7 cellular contexts compared by ENCODE assay signal in the genomic region with DNA sequence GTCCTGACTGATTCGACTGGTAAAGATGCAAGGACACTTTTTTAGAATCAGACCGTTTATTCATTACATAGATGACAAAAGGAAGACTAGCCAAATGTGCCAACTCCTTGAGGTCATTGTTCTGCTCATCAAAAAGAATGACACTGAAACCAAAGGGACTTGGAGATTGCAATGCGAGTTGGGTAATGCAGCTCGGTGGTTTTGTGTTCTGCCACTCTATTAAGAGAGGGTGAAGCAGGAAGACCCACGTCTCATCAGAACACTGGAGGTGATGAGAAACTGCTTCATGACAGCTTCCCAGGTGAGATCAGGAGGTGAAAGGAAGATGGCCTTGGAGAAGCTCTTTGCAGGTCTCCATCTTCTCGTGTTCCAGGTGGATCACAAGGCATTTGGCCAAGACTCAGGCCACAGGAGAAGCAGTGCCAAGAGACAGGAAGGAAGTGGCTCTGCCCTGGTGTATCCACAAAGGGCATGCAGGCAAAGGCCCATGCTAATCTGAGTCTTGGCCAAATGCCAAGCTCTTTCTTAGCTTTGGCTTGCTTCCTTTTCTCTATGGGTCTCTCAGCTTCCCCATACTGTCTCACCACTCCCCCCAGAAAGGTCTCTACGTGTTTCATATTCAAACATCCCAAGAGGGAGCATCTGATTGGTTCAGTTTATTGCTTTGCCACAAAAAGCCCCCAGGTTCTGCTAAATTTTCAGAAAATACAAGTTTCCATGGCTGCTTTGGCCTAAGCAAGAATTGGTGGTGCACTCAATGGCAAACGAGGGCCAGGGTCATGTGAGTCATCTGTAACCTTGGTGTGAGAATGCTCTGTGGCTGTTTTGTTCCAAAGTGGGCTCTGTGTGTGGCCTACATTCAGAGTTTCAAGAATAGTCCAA. TPM values are rescaled to one million over a fixed set of nuclear protein-coding genes. Genes with fewer than 3 reads are reported as not detected.
DNase-seq lines count a peak whose midpoint lies in the region; ATAC-seq, FAIRE-seq and TF ChIP-seq lines count a peak whose summit lies in the region.

No MANE protein-coding gene starts in this region.

- no peak overlapping the region for H3K4me3 ChIP-seq in bronchial epithelial cell (ENCODE audit: low read depth, low read length)

- DNase-seq in NOMO-1 treated with dmso at 0.1 percent for 144 hours (lab: John Stamatoyannopoulos, UW; ENCODE audit: unreplicated experiment): peak; percentile 57
- no peak for DNase-seq in bronchial epithelial cell (ENCODE audit: low read depth)
- peak; percentile 62 for DNase-seq in stimulated activated naive CD8-positive, alpha-beta T cell treated with anti-CD3 and anti-CD28 coated beads, Interleukin-15, Interleukin-2, amounts not matched to agents 100 U/mL and 50 U/mL, for 24 hours
- DNase-seq in NCI-H1930 (lab: John Stamatoyannopoulos, UW): no peak
- DNase-seq in COLO668 (lab: John Stamatoyannopoulos, UW; ENCODE audit: unreplicated experiment): no peak

- no peak for TF ChIP-seq CTCF in bronchial epithelial cell (IDR thresholded peaks at IDR 0.05; ENCODE audit: insufficient read depth, low read length, severe bottlenecking)

- H3K36me3 ChIP-seq in bronchial epithelial cell (ENCODE audit: control insufficient read depth, insufficient read depth, low read length): no peaks in the 10 kb centered on the region

- ATAC-seq in GM18867 (IDR thresholded peaks at IDR 0.05; ENCODE audit: unreplicated experiment): peak; percentile 53
- peak; percentile 68 for ATAC-seq in HG02870 (IDR thresholded peaks at IDR 0.05; ENCODE audit: unreplicated experiment)
- ATAC-seq in stimulated activated naive CD8-positive, alpha-beta T cell treated with anti-CD3 and anti-CD28 coated beads, Interleukin-15, Interleukin-2, amounts not matched to agents 100 U/mL and 50 U/mL, for 24 hours: peak; percentile 81

- peak; percentile 13 for FAIRE-seq in bronchial epithelial cell (lab: Jason Lieb, UNC)

- H3K27me3 ChIP-seq in bronchial epithelial cell (ENCODE audit: control insufficient read depth, insufficient read depth, low read length): no peaks in the 10 kb centered on the region

RNA-seq across cellular contexts. Expression of a gene that starts 5.7 kb away (rescaled TPM):
- total RNA-seq in bronchial epithelial cell: 117 and 222 TPM in 2 replicates

RNA-seq across cellular contexts. Expression of a gene that starts 51.3 kb away (rescaled TPM):
- 5.8 and 8.1 TPM in 2 replicates for total RNA-seq in bronchial epithelial cell

RNA-seq across cellular contexts. Expression of a gene that starts 54.7 kb away (rescaled TPM):
- 32.1 and 36.4 TPM in 2 replicates for total RNA-seq in bronchial epithelial cell

RNA-seq across cellular contexts. Expression of a gene that starts 60.0 kb away (rescaled TPM):
- total RNA-seq in bronchial epithelial cell: 5.0 and 7.6 TPM in 2 replicates

Comparison
In these comparisons a context has a peak if more than half of its experiments do, and no peak if none do; other contexts are left out.
1. DNase-seq: peak in NOMO-1 treated with dmso at 0.1 percent for 144 hours (single experiment) and stimulated activated naive CD8-positive, alpha-beta T cell treated with anti-CD3 and anti-CD28 coated beads, Interleukin-15, Interleukin-2, amounts not matched to agents 100 U/mL and 50 U/mL, for 24 hours (single experiment); none in bronchial epithelial cell (single experiment), NCI-H1930 (0 of 2) and COLO668 (single experiment).
2. Peak in every context shown above with its lines, with median percentiles within 50 percentile points of each other: ATAC-seq.